Comparison of ENCODE assay signal across 1 cellular context in the genomic region with DNA sequence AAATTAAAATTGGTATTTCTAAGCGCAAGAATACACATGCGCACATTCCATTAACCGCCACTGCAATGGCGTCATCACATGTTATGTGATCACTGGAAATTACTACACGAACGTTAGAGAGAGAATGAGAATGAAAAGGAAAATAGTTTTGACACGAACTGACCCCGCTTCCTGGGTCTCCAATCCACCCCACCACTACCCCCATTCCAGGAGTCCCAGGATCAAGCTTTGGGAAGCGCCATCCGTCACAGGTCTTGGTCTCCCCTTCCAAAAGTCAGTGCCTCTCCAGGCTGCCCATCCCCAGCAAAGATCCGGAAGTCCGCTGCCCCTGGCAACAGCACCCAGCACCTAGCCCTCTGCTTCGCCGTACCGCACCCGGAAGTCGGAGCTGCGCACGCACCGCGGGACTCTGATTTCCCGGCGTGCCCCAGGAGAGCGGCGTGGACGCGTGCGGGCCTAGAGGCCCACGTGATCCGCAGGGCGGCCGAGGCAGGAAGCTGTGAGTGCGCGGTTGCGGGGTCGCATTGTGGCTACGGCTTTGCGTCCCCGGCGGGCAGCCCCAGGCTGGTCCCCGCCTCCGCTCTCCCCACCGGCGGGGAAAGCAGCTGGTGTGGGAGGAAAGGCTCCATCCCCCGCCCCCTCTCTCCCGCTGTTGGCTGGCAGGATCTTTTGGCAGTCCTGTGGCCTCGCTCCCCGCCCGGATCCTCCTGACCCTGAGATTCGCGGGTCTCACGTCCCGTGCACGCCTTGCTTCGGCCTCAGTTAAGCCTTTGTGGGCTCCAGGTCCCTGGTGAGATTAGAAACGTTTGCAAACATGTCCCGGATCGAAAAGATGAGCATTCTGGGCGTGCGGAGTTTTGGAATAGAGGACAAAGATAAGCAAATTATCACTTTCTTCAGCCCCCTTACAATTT.
A peak's percentile ranks its signal among the peaks of the same experiment; 100 is the strongest.
TF ChIP-seq lines count a peak whose summit lies in the region.

Gene RAD50 (plus strand): TSS at position 467 of the 914 bp plus-strand sequence. CDS start 348 bp downstream, at position 815.

TF ChIP-seq in K562, 482 proteins besides CTCF, POLR2A, EP300 and RAD21 (continued from another document and continues in another):
- TF ChIP-seq, protein P1, sequence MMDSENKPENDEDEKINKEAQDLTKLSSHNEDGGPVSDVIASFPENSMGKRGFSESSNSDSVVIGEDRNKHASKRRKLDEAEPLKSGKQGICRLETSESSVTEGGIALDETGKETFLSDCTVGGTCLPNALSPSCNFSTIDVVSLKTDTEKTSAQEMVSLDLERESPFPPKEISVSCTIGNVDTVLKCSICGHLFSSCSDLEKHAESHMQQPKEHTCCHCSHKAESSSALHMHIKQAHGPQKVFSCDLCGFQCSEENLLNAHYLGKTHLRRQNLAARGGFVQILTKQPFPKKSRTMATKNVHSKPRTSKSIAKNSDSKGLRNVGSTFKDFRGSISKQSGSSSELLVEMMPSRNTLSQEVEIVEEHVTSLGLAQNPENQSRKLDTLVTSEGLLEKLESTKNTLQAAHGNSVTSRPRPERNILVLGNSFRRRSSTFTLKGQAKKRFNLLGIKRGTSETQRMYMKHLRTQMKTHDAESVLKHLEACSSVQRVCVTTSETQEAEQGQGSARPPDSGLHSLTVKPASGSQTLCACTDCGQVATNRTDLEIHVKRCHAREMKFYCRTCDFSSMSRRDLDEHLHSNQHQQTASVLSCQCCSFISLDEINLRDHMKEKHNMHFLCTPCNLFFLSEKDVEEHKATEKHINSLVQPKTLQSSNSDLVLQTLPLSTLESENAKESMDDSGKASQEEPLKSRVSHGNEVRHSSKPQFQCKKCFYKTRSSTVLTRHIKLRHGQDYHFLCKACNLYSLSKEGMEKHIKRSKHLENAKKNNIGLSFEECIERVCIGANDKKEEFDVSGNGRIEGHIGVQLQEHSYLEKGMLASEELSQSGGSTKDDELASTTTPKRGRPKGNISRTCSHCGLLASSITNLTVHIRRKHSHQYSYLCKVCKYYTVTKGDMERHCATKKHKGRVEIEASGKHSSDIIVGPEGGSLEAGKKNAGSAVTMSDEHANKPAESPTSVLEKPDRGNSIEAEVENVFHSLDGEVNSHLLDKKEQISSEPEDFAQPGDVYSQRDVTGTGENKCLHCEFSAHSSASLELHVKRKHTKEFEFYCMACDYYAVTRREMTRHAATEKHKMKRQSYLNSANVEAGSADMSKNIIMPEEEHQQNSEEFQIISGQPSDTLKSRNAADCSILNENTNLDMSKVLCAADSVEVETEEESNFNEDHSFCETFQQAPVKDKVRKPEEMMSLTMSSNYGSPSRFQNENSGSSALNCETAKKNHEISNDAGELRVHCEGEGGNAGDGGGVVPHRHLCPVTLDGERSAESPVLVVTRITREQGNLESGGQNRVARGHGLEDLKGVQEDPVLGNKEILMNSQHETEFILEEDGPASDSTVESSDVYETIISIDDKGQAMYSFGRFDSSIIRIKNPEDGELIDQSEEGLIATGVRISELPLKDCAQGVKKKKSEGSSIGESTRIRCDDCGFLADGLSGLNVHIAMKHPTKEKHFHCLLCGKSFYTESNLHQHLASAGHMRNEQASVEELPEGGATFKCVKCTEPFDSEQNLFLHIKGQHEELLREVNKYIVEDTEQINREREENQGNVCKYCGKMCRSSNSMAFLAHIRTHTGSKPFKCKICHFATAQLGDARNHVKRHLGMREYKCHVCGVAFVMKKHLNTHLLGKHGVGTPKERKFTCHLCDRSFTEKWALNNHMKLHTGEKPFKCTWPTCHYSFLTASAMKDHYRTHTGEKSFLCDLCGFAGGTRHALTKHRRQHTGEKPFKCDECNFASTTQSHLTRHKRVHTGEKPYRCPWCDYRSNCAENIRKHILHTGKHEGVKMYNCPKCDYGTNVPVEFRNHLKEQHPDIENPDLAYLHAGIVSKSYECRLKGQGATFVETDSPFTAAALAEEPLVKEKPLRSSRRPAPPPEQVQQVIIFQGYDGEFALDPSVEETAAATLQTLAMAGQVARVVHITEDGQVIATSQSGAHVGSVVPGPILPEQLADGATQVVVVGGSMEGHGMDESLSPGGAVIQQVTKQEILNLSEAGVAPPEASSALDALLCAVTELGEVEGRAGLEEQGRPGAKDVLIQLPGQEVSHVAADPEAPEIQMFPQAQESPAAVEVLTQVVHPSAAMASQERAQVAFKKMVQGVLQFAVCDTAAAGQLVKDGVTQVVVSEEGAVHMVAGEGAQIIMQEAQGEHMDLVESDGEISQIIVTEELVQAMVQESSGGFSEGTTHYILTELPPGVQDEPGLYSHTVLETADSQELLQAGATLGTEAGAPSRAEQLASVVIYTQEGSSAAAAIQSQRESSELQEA (IDR thresholded peaks at IDR 0.05; ENCODE audit: low read depth) = peak; percentile 88
- TF ChIP-seq ZNF274 (IDR thresholded peaks at IDR 0.05; ENCODE audit: borderline replicate concordance, low read depth, low read length) = no peak
- TF ChIP-seq POU5F1 (IDR thresholded peaks at IDR 0.05; ENCODE audit: borderline replicate concordance, low read depth, low read length, partially characterized antibody) = peak; percentile 74
- TF ChIP-seq FOXK1 (CRISPR knock-in tag; IDR thresholded peaks at IDR 0.05; ENCODE audit: borderline replicate concordance) = 0 out of 2 replicates have a peak, but pooled peaks have one; percentile 67
- no peak for TF ChIP-seq RERE (CRISPR knock-in tag; IDR thresholded peaks at IDR 0.05; ENCODE audit: borderline replicate concordance)
- TF ChIP-seq SPI1 (IDR thresholded peaks at IDR 0.05; ENCODE audit: borderline replicate concordance, low read depth, low read length) = 0 out of 2 replicates have a peak, but pooled peaks have one; percentile 30
- peak; percentile 36 for TF ChIP-seq BRD9 (IDR thresholded peaks at IDR 0.05; ENCODE audit: low read depth, partially characterized antibody)
- TF ChIP-seq ILK (tag; IDR thresholded peaks at IDR 0.05; ENCODE audit: borderline replicate concordance, low read depth) = no peak
- 0 out of 2 replicates have a peak, but pooled peaks have one; percentile 15 for TF ChIP-seq HBP1 (CRISPR knock-in tag; IDR thresholded peaks at IDR 0.05)
- TF ChIP-seq PRMT5 (CRISPR knock-in tag; IDR thresholded peaks at IDR 0.05) = no peak
- no peak for TF ChIP-seq POLR3G (IDR thresholded peaks at IDR 0.05; ENCODE audit: extremely low read depth, insufficient read length, insufficient replicate concordance)
- peak; percentile 81 for TF ChIP-seq TBP (optimal IDR thresholded peaks at IDR 0.05; ENCODE audit: low read depth, low read length)
- no peak for TF ChIP-seq TFAM (CRISPR knock-in tag; conservative IDR thresholded peaks at IDR 0.05)
- TF ChIP-seq ZNF175 (CRISPR knock-in tag; IDR thresholded peaks at IDR 0.05; ENCODE audit: low read depth) = peak; percentile 88
- TF ChIP-seq, protein P2, sequence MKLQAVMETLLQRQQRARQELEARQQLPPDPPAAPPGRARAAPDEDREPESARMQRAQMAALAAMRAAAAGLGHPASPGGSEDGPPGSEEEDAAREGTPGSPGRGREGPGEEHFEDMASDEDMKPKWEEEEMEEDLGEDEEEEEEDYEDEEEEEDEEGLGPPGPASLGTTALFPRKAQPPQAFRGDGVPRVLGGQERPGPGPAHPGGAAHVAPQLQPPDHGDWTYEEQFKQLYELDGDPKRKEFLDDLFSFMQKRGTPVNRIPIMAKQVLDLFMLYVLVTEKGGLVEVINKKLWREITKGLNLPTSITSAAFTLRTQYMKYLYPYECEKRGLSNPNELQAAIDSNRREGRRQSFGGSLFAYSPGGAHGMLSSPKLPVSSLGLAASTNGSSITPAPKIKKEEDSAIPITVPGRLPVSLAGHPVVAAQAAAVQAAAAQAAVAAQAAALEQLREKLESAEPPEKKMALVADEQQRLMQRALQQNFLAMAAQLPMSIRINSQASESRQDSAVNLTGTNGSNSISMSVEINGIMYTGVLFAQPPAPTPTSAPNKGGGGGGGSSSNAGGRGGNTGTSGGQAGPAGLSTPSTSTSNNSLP (IDR thresholded peaks at IDR 0.05; ENCODE audit: borderline replicate concordance, low read depth, low read length) = no peak
- TF ChIP-seq NBN (IDR thresholded peaks at IDR 0.05; ENCODE audit: low read depth) = peak; percentile 44; the same call in 1 of the 2 replicates
- peak; percentile 24; the same call in 1 of the 2 replicates for TF ChIP-seq ZKSCAN1 (IDR thresholded peaks at IDR 0.05; ENCODE audit: low read depth, low read length)
- TF ChIP-seq NELFE (IDR thresholded peaks at IDR 0.05; ENCODE audit: insufficient read depth, insufficient read length) = no peak
- peak; percentile 100 for TF ChIP-seq ZBTB1 (CRISPR knock-in tag; IDR thresholded peaks at IDR 0.05; ENCODE audit: borderline replicate concordance, low read depth)
- TF ChIP-seq ZNF830 (CRISPR knock-in tag; IDR thresholded peaks at IDR 0.05) = no peak
- TF ChIP-seq TBL1XR1 (IDR thresholded peaks at IDR 0.05; ENCODE audit: low read length in 2 of 2) = 0 out of 4 replicates have a peak, but pooled peaks of 1 of the 2 experiments have one; percentile 12
- no peak for TF ChIP-seq ZNF766 (CRISPR knock-in tag; conservative IDR thresholded peaks at IDR 0.05)
- peak; percentile 8 to 71 (median 52) for TF ChIP-seq YY1 (IDR thresholded peaks at IDR 0.05; ENCODE audit: borderline replicate concordance in 1 of 3, control insufficient read depth in 1 of 3, extremely low read depth in 1 of 3, insufficient read depth in 3 of 3, insufficient read length in 1 of 3, insufficient replicate concordance in 2 of 3, low read depth in 1 of 3, low read length in 2 of 3)
- no peak; the same call in none of the 2 replicates for TF ChIP-seq LEF1 (IDR thresholded peaks at IDR 0.05)
- TF ChIP-seq ERF (CRISPR knock-in tag; IDR thresholded peaks at IDR 0.05) = peak; percentile 93
- TF ChIP-seq, protein P3, sequence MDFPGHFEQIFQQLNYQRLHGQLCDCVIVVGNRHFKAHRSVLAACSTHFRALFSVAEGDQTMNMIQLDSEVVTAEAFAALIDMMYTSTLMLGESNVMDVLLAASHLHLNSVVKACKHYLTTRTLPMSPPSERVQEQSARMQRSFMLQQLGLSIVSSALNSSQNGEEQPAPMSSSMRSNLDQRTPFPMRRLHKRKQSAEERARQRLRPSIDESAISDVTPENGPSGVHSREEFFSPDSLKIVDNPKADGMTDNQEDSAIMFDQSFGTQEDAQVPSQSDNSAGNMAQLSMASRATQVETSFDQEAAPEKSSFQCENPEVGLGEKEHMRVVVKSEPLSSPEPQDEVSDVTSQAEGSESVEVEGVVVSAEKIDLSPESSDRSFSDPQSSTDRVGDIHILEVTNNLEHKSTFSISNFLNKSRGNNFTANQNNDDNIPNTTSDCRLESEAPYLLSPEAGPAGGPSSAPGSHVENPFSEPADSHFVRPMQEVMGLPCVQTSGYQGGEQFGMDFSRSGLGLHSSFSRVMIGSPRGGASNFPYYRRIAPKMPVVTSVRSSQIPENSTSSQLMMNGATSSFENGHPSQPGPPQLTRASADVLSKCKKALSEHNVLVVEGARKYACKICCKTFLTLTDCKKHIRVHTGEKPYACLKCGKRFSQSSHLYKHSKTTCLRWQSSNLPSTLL (IDR thresholded peaks at IDR 0.05) = no peak
- TF ChIP-seq EWSR1 (IDR thresholded peaks at IDR 0.05; ENCODE audit: borderline replicate concordance, low read depth, partially characterized antibody) = no peak
- TF ChIP-seq NCOA1 (IDR thresholded peaks at IDR 0.05; ENCODE audit: low read depth) = peak; percentile 36; the same call in 1 of the 2 replicates
- TF ChIP-seq CREB1 (IDR thresholded peaks at IDR 0.05) = peak; percentile 65
- peak; percentile 86 for TF ChIP-seq CREB1 (CRISPR knock-in tag; IDR thresholded peaks at IDR 0.05)
- TF ChIP-seq RCOR1 (IDR thresholded peaks at IDR 0.05; ENCODE audit: borderline replicate concordance in 1 of 2, low read depth in 2 of 2, low read length in 2 of 2) = peak in 1 of 2 experiments; percentile 80; a peak in 3 of 4 replicates
- TF ChIP-seq ZNF76 (CRISPR knock-in tag; IDR thresholded peaks at IDR 0.05; ENCODE audit: borderline replicate concordance) = peak; percentile 89; the same call in 1 of the 2 replicates
- TF ChIP-seq CBX5 (IDR thresholded peaks at IDR 0.05; ENCODE audit: borderline replicate concordance, low read depth) = no peak
